ENCODE assay signal across 8 cellular contexts in the genomic region with DNA sequence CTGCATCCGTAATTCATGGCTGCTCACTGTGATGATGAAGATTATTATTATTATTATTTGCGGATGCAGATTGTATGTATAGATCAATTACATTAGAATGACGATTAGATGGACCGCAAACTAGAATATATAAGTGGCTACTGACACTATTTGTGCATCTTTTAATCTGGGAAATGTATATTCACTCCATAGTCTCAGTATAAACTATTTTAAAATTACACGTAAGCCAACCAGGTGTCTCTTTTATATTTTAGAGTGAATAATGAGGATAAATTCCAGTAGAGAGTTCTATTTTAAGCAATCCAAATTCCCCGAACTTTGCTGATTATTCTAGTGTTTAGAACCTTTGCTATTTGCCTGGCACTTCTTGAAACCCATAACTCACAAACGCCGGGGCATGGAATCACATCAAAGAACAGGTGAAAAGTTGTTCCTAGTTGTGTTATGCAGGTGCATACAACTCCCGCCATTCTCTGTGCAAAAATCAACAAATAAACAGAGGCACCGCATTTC. TPM values are rescaled to one million over a fixed set of nuclear protein-coding genes. Genes with fewer than 3 reads are reported as not detected.
A peak's percentile ranks its signal among the peaks of the same experiment; 100 is the strongest.
DNase-seq lines count a peak whose midpoint lies in the region; ATAC-seq lines count a peak whose summit lies in the region.

No MANE protein-coding gene starts in this region.

- H3K4me3 Mint-ChIP-seq in activated CD4-positive, alpha-beta memory T cell treated with anti-CD3 and anti-CD28 coated beads for 36 hours, result peak overlapping the region; percentile 94

- peaks cover 18% of the 10 kb centered on the region for H3K36me3 Mint-ChIP-seq in activated CD4-positive, alpha-beta memory T cell treated with anti-CD3 and anti-CD28 coated beads for 36 hours

- peaks cover 16% of the 10 kb centered on the region for H3K4me1 Mint-ChIP-seq in activated CD4-positive, alpha-beta memory T cell treated with anti-CD3 and anti-CD28 coated beads for 36 hours (ENCODE audit: low read depth)

- no peak for ATAC-seq in GM19463 (IDR thresholded peaks at IDR 0.05; ENCODE audit: unreplicated experiment)

- H3K9me3 Mint-ChIP-seq in activated CD4-positive, alpha-beta memory T cell treated with anti-CD3 and anti-CD28 coated beads for 36 hours, result no peaks in the 10 kb centered on the region

- H3K27ac ChIP-seq in stomach smooth muscle (ENCODE audit: low read length), result peak overlapping the region; percentile 91

- H3K27me3 ChIP-seq in iPS-15b (ENCODE audit: control insufficient read depth, insufficient read depth, low read length), result no peaks in the 10 kb centered on the region
- H3K27me3 ChIP-seq in stomach smooth muscle (ENCODE audit: control insufficient read depth in 1 of 2, insufficient read depth in 2 of 2, low read length in 2 of 2), result no peaks in the 10 kb centered on the region

- H3K4me1 ChIP-seq in iPS-15b (ENCODE audit: control insufficient read depth, insufficient read depth, low read length) (no peaks in the 10 kb centered on the region), stomach smooth muscle (ENCODE audit: control insufficient read depth, insufficient read depth, low read length) (peaks cover 5% of the 10 kb centered on the region)

- H3K36me3 ChIP-seq in iPS-15b (ENCODE audit: control insufficient read depth, insufficient read depth, low read length) (no peaks in the 10 kb centered on the region), stomach smooth muscle (ENCODE audit: control insufficient read depth in 2 of 2, insufficient read depth in 2 of 2, low read length in 2 of 2) (peaks cover 3 to 4% of the 10 kb centered on the region in 2 donors)

- H3K9ac ChIP-seq in iPS-15b (ENCODE audit: low read depth, low read length) (peak overlapping the region; percentile 51), stomach smooth muscle (ENCODE audit: low read length in 2 of 2) (peak overlapping the region; percentile 68 to 71)

- POLR2A ChIA-PET in activated CD4-positive, alpha-beta memory T cell treated with anti-CD3 and anti-CD28 coated beads for 36 hours (lab: Charles Lee), result interaction anchor here (0.6 to 1.0 kb wide), 5 partner anchors 150 to 441 kb away, joined by 3 to 4 read pairs (median 3); no protein-coding TSS in a partner anchor

- H3K27me3 Mint-ChIP-seq in activated CD4-positive, alpha-beta memory T cell treated with anti-CD3 and anti-CD28 coated beads for 36 hours, result peaks cover 9% of the 10 kb centered on the region

- H3K27ac Mint-ChIP-seq in activated CD4-positive, alpha-beta memory T cell treated with anti-CD3 and anti-CD28 coated beads for 36 hours, result peak overlapping the region; percentile 98

- peak overlapping the region; percentile 81 for H3K4me3 ChIP-seq in iPS-15b (ENCODE audit: low read depth, low read length)
- H3K4me3 ChIP-seq in stomach smooth muscle (ENCODE audit: low read length in 2 of 2), result peak overlapping the region; percentile 92 to 95

- CTCF ChIA-PET in activated CD4-positive, alpha-beta memory T cell treated with anti-CD3 and anti-CD28 coated beads for 36 hours (lab: Charles Lee), result no interaction called here

- intact Hi-C loops in activated CD4-positive, alpha-beta memory T cell treated with anti-CD3 and anti-CD28 coated beads for 36 hours (cut with micrococcal nuclease), result loop anchor here (2.0 to 10.0 kb wide), 3 partner anchors 37 to 447 kb away; partner anchors contain the start of gene FAM3C

- peak; percentile 43 for DNase-seq in NCI-H82 (lab: John Stamatoyannopoulos, UW)
- DNase-seq in NCI-H82 treated with DMSO at 0.1 percent for 48 hours (lab: John Stamatoyannopoulos, UW; ENCODE audit: unreplicated experiment), result no peak
- no peak for DNase-seq in activated CD4-positive, alpha-beta memory T cell treated with anti-CD3 and anti-CD28 coated beads for 36 hours
- DNase-seq in ureter (ENCODE audit: low spot score), result no peak
- DNase-seq in NCI-H2029 (lab: John Stamatoyannopoulos, UW), result no peak

- H3K9me3 ChIP-seq in iPS-15b (ENCODE audit: control insufficient read depth, insufficient read depth, low read length) (no peaks in the 10 kb centered on the region), stomach smooth muscle (ENCODE audit: control insufficient read depth in 2 of 2, low read length in 2 of 2) (no peaks in the 10 kb centered on the region)

RNA-seq across cellular contexts. Expression of gene ING3, which starts 0.5 kb away (rescaled TPM):
- total RNA-seq in activated CD4-positive, alpha-beta memory T cell treated with anti-CD3 and anti-CD28 coated beads for 36 hours, result 10 to 100 TPM; 23.5 to 24.8 TPM
- 21.7 TPM for total RNA-seq in ureter

RNA-seq across cellular contexts. Expression of gene CPED1, which starts 38.4 kb away (rescaled TPM):
- total RNA-seq in activated CD4-positive, alpha-beta memory T cell treated with anti-CD3 and anti-CD28 coated beads for 36 hours, result not detected
- 61.4 TPM for total RNA-seq in ureter

Comparison
In these comparisons a context has a peak if more than half of its experiments do, and no peak if none do; other contexts are left out.
1. RNA of gene CPED1, which starts 38.4 kb away (total RNA-seq): 61.4 TPM in ureter (single experiment); not detected in activated CD4-positive, alpha-beta memory T cell treated with anti-CD3 and anti-CD28 coated beads for 36 hours; every median in the first group is over 10 times any median in the second.